In genomic region chr4:40200881-40201797, GRCh38 we compare ENCODE assay signal across 8 cellular contexts. TPM values are rescaled to one million over a fixed set of nuclear protein-coding genes. Genes with fewer than 3 reads are reported as not detected.
DNase-seq lines count a peak whose midpoint lies in the region; ATAC-seq and TF ChIP-seq lines count a peak whose summit lies in the region.

No MANE protein-coding gene starts in this region.

- POLR2A ChIA-PET in activated B cell treated with CpG ODN at 0.5 μM for 24 hours (lab: Charles Lee), result interaction anchor here (0.6 to 7.9 kb wide), 11 partner anchors 12 to 378 kb away, joined by 3 to 457 read pairs (median 8); partner anchors contain the start of gene N4BP2

- H3K4me3 ChIP-seq in sigmoid colon, result peak overlapping the region in 1 of 4 donors; percentile 4

- H3K36me3 ChIP-seq in sigmoid colon, result no peaks in the 10 kb centered on the region

- no peak overlapping the region for H3K27ac ChIP-seq in sigmoid colon

- H3K36me3 Mint-ChIP-seq in activated B cell treated with CpG ODN at 0.5 μM for 24 hours (ENCODE audit: low read depth) (peaks cover 82% of the 10 kb centered on the region), naive B cell (peaks cover 34 to 40% of the 10 kb centered on the region in 2 donors)

- DNase-seq in GF-D8 (lab: John Stamatoyannopoulos, UW) (peak; percentile 98), Kasumi-1 (lab: John Stamatoyannopoulos, UW) (peak; percentile 47 to 56), activated B cell treated with CpG ODN at 0.5 μM for 24 hours (no peak), naive B cell (no peak), middle frontal gyrus (ENCODE audit: extremely low spot score, low spot score) (no peak), sigmoid colon (no peak), amniotic stem cell (lab: John Stamatoyannopoulos, UW) (no peak), RKO (ENCODE audit: low spot score) (no peak)

- H3K9me3 Mint-ChIP-seq in activated B cell treated with CpG ODN at 0.5 μM for 24 hours, result no peaks in the 10 kb centered on the region
- no peaks in the 10 kb centered on the region for H3K9me3 Mint-ChIP-seq in naive B cell

- TF ChIP-seq CTCF in activated B cell treated with CpG ODN at 0.5 μM for 24 hours (IDR thresholded peaks at IDR 0.05) (no peak), sigmoid colon (IDR thresholded peaks at IDR 0.05) (no peak)

- H3K27me3 ChIP-seq in sigmoid colon, result no peaks in the 10 kb centered on the region

- H3K27me3 Mint-ChIP-seq in activated B cell treated with CpG ODN at 0.5 μM for 24 hours (no peaks in the 10 kb centered on the region), naive B cell (no peaks in the 10 kb centered on the region)

- CTCF ChIA-PET in activated B cell treated with CpG ODN at 0.5 μM for 24 hours (lab: Charles Lee), result interaction anchor here (1.3 to 1.6 kb wide), 2 partner anchors 49 to 106 kb away, joined by 5 to 9 read pairs; no protein-coding TSS in a partner anchor

- no peak for TF ChIP-seq POLR2A in sigmoid colon (IDR thresholded peaks at IDR 0.05)

- intact Hi-C loops in activated B cell treated with CpG ODN at 0.5 μM for 24 hours (cut with micrococcal nuclease), result loop anchor here (1.0 to 2.0 kb wide), 5 partner anchors 8 to 108 kb away; no protein-coding TSS in a partner anchor
- intact Hi-C loops in sigmoid colon (cut with DNase I), result no loop called here

- H3K4me3 Mint-ChIP-seq in activated B cell treated with CpG ODN at 0.5 μM for 24 hours, result peak overlapping the region; percentile 97
- peak overlapping the region; percentile 97 to 100 (median 99) for H3K4me3 Mint-ChIP-seq in naive B cell

- H3K4me1 ChIP-seq in sigmoid colon, result no peaks in the 10 kb centered on the region

- H3K4me1 Mint-ChIP-seq in activated B cell treated with CpG ODN at 0.5 μM for 24 hours (peaks cover 67% of the 10 kb centered on the region), naive B cell (peaks cover 66 to 73% (median 71%) of the 10 kb centered on the region in 3 donors)

- no peaks in the 10 kb centered on the region for H3K9me3 ChIP-seq in sigmoid colon

- H3K27ac Mint-ChIP-seq in activated B cell treated with CpG ODN at 0.5 μM for 24 hours, result peak overlapping the region; percentile 95
- H3K27ac Mint-ChIP-seq in naive B cell, result peak overlapping the region; percentile 94 to 100 (median 100)

- ATAC-seq in activated B cell treated with CpG ODN at 0.5 μM for 24 hours (ENCODE audit: low read depth) (peak; percentile 7), naive B cell (ENCODE audit: low read depth in 2 of 2) (peak; percentile 4 to 9)

- WGBS in sigmoid colon, 2 donors, result 7 to 19% methylated on average over 13 of the region's 13 CpGs

- no peak for TF ChIP-seq EP300 in sigmoid colon (IDR thresholded peaks at IDR 0.05)

RNA-seq across cellular contexts. Expression of gene RHOH, which starts 4.3 kb away (rescaled TPM):
- total RNA-seq in activated B cell treated with CpG ODN at 0.5 μM for 24 hours, result 174 and 183 TPM in 2 replicates
- polyA plus RNA-seq in naive B cell (ENCODE audit: low read depth in 6 of 6), result 100 to 1,000 TPM; 411 to 590 (median 456) TPM
- 1 to 10 TPM in 2 of 4 donors, under 1 TPM in 2; 0.49 to 1.4 (median 1.0) TPM for total RNA-seq in sigmoid colon
- polyA plus RNA-seq in sigmoid colon, result 10 to 100 TPM in 1 of 3 donors, 1 to 10 TPM in 2; 2.5 to 38.8 (median 4.2) TPM

Comparison
In these comparisons a context has a peak if more than half of its experiments do, and no peak if none do; other contexts are left out.
1. DNase-seq: peak in GF-D8 (single experiment) and Kasumi-1 (2 of 2); none in activated B cell treated with CpG ODN at 0.5 μM for 24 hours (single experiment), naive B cell (single experiment), middle frontal gyrus (single experiment), sigmoid colon (single experiment), amniotic stem cell (single experiment) and RKO (single experiment).
2. RNA of gene RHOH, which starts 4.3 kb away (total RNA-seq): 174 to 183 TPM in activated B cell treated with CpG ODN at 0.5 μM for 24 hours; 0.49 to 1.4 TPM in sigmoid colon; every median in the first group is over 10 times any median in the second.